In the genomic region with DNA sequence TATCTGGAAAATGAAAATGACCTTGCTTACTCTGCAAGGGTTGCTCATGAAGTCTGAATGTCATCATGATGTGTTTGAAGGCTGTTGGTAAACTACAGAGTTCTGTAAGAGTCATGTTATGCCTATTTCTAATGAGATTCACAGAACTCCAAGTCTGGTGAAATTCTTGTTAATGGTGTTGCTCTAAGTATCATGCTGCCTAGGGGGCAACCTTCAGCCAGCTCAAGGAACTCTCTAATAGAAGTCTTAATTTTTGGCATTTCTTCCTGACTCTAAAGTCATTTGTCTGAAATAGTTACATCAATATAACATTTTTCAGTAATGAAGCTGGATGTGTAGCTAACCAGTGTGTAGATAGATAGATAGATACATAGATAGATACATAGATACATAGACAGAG, we compare ENCODE assay signal across 23 cellular contexts.
DNase-seq lines count a peak whose midpoint lies in the region; ATAC-seq, FAIRE-seq and TF ChIP-seq lines count a peak whose summit lies in the region.
"Had no signal": no experiment of that assay in that cellular context is flagged by ENCODE, and none has a peak within 500 bp of the region (broad histone marks: within the 10 kb centered on the region; RNA-seq: fewer than 3 reads in every experiment).

No MANE protein-coding gene starts in this region.

- TF ChIP-seq CTCF in GM23338 (conservative IDR thresholded peaks at IDR 0.05; ENCODE audit: low read depth in 2 of 2) (peak; percentile 43 to 46), epithelial cell of proximal tubule (conservative IDR thresholded peaks at IDR 0.05; ENCODE audit: low read depth, low read length) (peak; percentile 19)

- ATAC-seq in GM23338, result peak; percentile 27; the same call in 2 of the 3 replicates
- no peak for ATAC-seq in GM19463 (IDR thresholded peaks at IDR 0.05; ENCODE audit: unreplicated experiment)
- ATAC-seq: activated CD8-positive, alpha-beta T cell treated with anti-CD3 and anti-CD28 coated beads, Interleukin-2, amount 10 ng/mL, durations not matched to agents 7 days and 5 days; right cardiac atrium had no signal

- H3K4me1 Mint-ChIP-seq in GM23338, result peaks cover 63% of the 10 kb centered on the region
- H3K4me1 Mint-ChIP-seq: activated naive CD4-positive, alpha-beta T cell treated with anti-CD3 and anti-CD28 coated beads, Interleukin-2, amount 10 ng/mL, durations not matched to agents 7 days and 5 days; CD4-positive, CD25-positive, alpha-beta regulatory T cell; IgD-negative memory B cell; memory B cell had no signal

- H3K36me3 ChIP-seq in GM23338 (ENCODE audit: insufficient read depth), result peaks cover 8% of the 10 kb centered on the region; the same call in 1 of the 2 replicates
- H3K36me3 ChIP-seq in SJCRH30, result no peaks in the 10 kb centered on the region
- no peaks in the 10 kb centered on the region for H3K36me3 ChIP-seq in skeletal muscle satellite cell (ENCODE audit: insufficient read depth, low read length)

- DNase-seq in GM23338 (ENCODE audit: low spot score), result no peak
- peak in 1 of 2 experiments; percentile 37 for DNase-seq in SJCRH30
- no peak for DNase-seq in epithelial cell of proximal tubule (ENCODE audit: low read depth)
- no peak for DNase-seq in urothelium cell line (ENCODE audit: low spot score)
- DNase-seq in middle frontal gyrus (ENCODE audit: extremely low spot score, low spot score), result no peak
- DNase-seq: activated CD8-positive, alpha-beta T cell treated with anti-CD3 and anti-CD28 coated beads, Interleukin-2, amount 10 ng/mL, durations not matched to agents 7 days and 5 days; activated naive CD4-positive, alpha-beta T cell treated with anti-CD3 and anti-CD28 coated beads, Interleukin-2, amount 10 ng/mL, durations not matched to agents 7 days and 5 days; activated T-cell treated with anti-CD3 and anti-CD28 coated beads, Interleukin-2, amount 50 U/mL, for 1 hour; CD4-positive, CD25-positive, alpha-beta regulatory T cell; GF-D8; glutamatergic neuron; NCI-H146; NCI-H2171; NCI-H524 treated with DMSO at 0.1 percent for 48 hours; occipital lobe; OCI-M1; right cardiac atrium; Right ventricle myocardium superior; SW 1271 had no signal

- H3K4me2 ChIP-seq in GM23338, result no peak overlapping the region
- peak overlapping the region; percentile 67 for H3K4me2 ChIP-seq in skeletal muscle satellite cell (ENCODE audit: low read length)

- H3K36me3 Mint-ChIP-seq in GM23338 (ENCODE audit: low read depth), result peaks cover 5% of the 10 kb centered on the region; the same call in 2 of the 3 replicates
- H3K36me3 Mint-ChIP-seq: activated naive CD4-positive, alpha-beta T cell treated with anti-CD3 and anti-CD28 coated beads, Interleukin-2, amount 10 ng/mL, durations not matched to agents 7 days and 5 days; CD4-positive, CD25-positive, alpha-beta regulatory T cell; IgD-negative memory B cell; memory B cell had no signal

- H3K27ac Mint-ChIP-seq in GM23338, result no peak overlapping the region
- H3K27ac Mint-ChIP-seq: activated CD8-positive, alpha-beta T cell treated with anti-CD3 and anti-CD28 coated beads, Interleukin-2, amount 10 ng/mL, durations not matched to agents 7 days and 5 days; activated naive CD4-positive, alpha-beta T cell treated with anti-CD3 and anti-CD28 coated beads, Interleukin-2, amount 10 ng/mL, durations not matched to agents 7 days and 5 days; CD4-positive, CD25-positive, alpha-beta regulatory T cell; IgD-negative memory B cell; memory B cell had no signal

- H3K79me2 ChIP-seq in GM23338 (replicated peaks; ENCODE audit: insufficient read depth), result peaks cover 10% of the 10 kb centered on the region; the same call in 1 of the 2 replicates

- no peak overlapping the region for H3K4me3 Mint-ChIP-seq in GM23338
- H3K4me3 Mint-ChIP-seq: activated CD8-positive, alpha-beta T cell treated with anti-CD3 and anti-CD28 coated beads, Interleukin-2, amount 10 ng/mL, durations not matched to agents 7 days and 5 days; activated naive CD4-positive, alpha-beta T cell treated with anti-CD3 and anti-CD28 coated beads, Interleukin-2, amount 10 ng/mL, durations not matched to agents 7 days and 5 days; CD4-positive, CD25-positive, alpha-beta regulatory T cell; IgD-negative memory B cell; memory B cell had no signal

- H3K4me3 ChIP-seq in GM23338, result no peak overlapping the region
- no peak overlapping the region for H3K4me3 ChIP-seq in SJCRH30
- H3K4me3 ChIP-seq in epithelial cell of proximal tubule (ENCODE audit: low read depth, low read length), result no peak overlapping the region
- peak overlapping the region; percentile 19 for H3K4me3 ChIP-seq in skeletal muscle satellite cell (ENCODE audit: low read length)

- H3K4me1 ChIP-seq in GM23338 (ENCODE audit: insufficient read depth), result peaks cover 38% of the 10 kb centered on the region
- H3K4me1 ChIP-seq in SJCRH30, result peaks cover 41% of the 10 kb centered on the region
- peaks cover 10% of the 10 kb centered on the region for H3K4me1 ChIP-seq in skeletal muscle satellite cell (ENCODE audit: control insufficient read depth, insufficient read depth, low read length)

- no peak overlapping the region for H2AFZ ChIP-seq in GM23338

- no peaks in the 10 kb centered on the region for H3K9me2 ChIP-seq in GM23338 (ENCODE audit: insufficient read depth)

- no peaks in the 10 kb centered on the region for H3K9me3 ChIP-seq in SJCRH30 (replicated peaks)
- no peaks in the 10 kb centered on the region for H3K9me3 ChIP-seq in skeletal muscle satellite cell (replicated peaks; ENCODE audit: low read length)

- no peaks in the 10 kb centered on the region for H3K27me3 Mint-ChIP-seq in GM23338 (ENCODE audit: insufficient read depth, low read depth, poor library complexity)
- H3K27me3 Mint-ChIP-seq: activated naive CD4-positive, alpha-beta T cell treated with anti-CD3 and anti-CD28 coated beads, Interleukin-2, amount 10 ng/mL, durations not matched to agents 7 days and 5 days; CD4-positive, CD25-positive, alpha-beta regulatory T cell; IgD-negative memory B cell; memory B cell had no signal

- H4K20me1 ChIP-seq in GM23338 (replicated peaks; ENCODE audit: insufficient read depth), result no peaks in the 10 kb centered on the region

- no peak overlapping the region for H3K9ac ChIP-seq in skeletal muscle satellite cell (ENCODE audit: low read depth, low read length)

- H3K27ac ChIP-seq in GM23338 (ENCODE audit: low read depth), result no peak overlapping the region; the same call in 1 of the 2 replicates
- H3K27ac ChIP-seq in SJCRH30, result peak overlapping the region; percentile 48

- FAIRE-seq in urothelium cell line (lab: Jason Lieb, UNC), result no peak

- no peaks in the 10 kb centered on the region for H3F3A ChIP-seq in GM23338 (replicated peaks; ENCODE audit: low read depth)

- H3K27me3 ChIP-seq in GM23338 (ENCODE audit: insufficient read depth), result no peaks in the 10 kb centered on the region
- H3K27me3 ChIP-seq in SJCRH30, result no peaks in the 10 kb centered on the region
- H3K27me3 ChIP-seq in skeletal muscle satellite cell (ENCODE audit: control insufficient read depth, insufficient read depth, low read length), result peaks cover 13% of the 10 kb centered on the region

- no peaks in the 10 kb centered on the region for H3K9me3 Mint-ChIP-seq in GM23338
- H3K9me3 Mint-ChIP-seq: activated naive CD4-positive, alpha-beta T cell treated with anti-CD3 and anti-CD28 coated beads, Interleukin-2, amount 10 ng/mL, durations not matched to agents 7 days and 5 days had no signal

TF ChIP-seq in GM23338, 12 proteins besides CTCF, POLR2A, EP300 and RAD21 (continues in another document):
- TF ChIP-seq EZH2 (IDR thresholded peaks at IDR 0.05; ENCODE audit: low read depth, unreplicated experiment) (no peak), ZNF114 (CRISPR knock-in tag; IDR thresholded peaks at IDR 0.05) (no peak), JUNB (IDR thresholded peaks at IDR 0.05; ENCODE audit: unreplicated experiment) (no peak)
